1 cellular context compared by ENCODE assay signal in genomic region chr6:29968130-29968529, GRCh38.
TF ChIP-seq lines count a peak whose summit lies in the region.

No MANE protein-coding gene starts in this region.

TF ChIP-seq in HepG2, 621 proteins besides CTCF, POLR2A, EP300 and RAD21:
- TF ChIP-seq ISL2 (CRISPR knock-in tag; IDR thresholded peaks at IDR 0.05) (no peak), CHD4 (IDR thresholded peaks at IDR 0.05; ENCODE audit: borderline replicate concordance, low read length) (no peak)
